18 cellular contexts compared by ENCODE assay signal in the genomic region with DNA sequence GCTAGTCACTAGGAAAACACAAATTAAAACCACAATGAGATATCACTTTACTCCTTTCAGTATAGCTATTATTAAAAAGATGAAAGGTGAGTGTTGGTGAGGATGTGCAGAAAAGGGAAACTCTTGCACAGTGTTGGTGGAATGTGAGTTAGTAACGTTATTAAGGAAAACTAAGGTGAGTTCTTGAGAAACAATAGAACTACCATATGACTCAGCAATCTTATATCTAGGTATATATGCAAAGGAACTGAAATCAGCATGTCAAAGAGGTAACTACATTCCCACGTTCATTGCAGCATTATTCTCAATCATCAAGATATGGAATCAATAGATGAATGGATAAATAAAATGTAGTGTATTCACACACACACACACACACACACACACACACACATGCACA.
DNase-seq lines count a peak whose midpoint lies in the region; ATAC-seq, FAIRE-seq and TF ChIP-seq lines count a peak whose summit lies in the region.
"Had no signal": no experiment of that assay in that cellular context is flagged by ENCODE, and none has a peak within 500 bp of the region (broad histone marks: within the 10 kb centered on the region; RNA-seq: fewer than 3 reads in every experiment).

No MANE protein-coding gene starts in this region.

- no peak for ATAC-seq in A549
- ATAC-seq in IMR-90 (ENCODE audit: low read depth) = no peak
- ATAC-seq: Panc1 had no signal

- in situ Hi-C loops in IMR-90 (cut with MboI; ENCODE audit: low sequenced_read_pairs) = loop anchor here (25.0 kb wide), 1 partner anchor 1935 kb away; no protein-coding TSS in a partner anchor

- TF ChIP-seq EP300 in A549 (IDR thresholded peaks at IDR 0.05) (no peak), H1 (IDR thresholded peaks at IDR 0.05; ENCODE audit: borderline replicate concordance in 1 of 2, low read depth in 2 of 2, low read length in 2 of 2) (no peak)

- H4K20me1 ChIP-seq in IMR-90 (ENCODE audit: insufficient read depth, low read length) (no peaks in the 10 kb centered on the region), H1 (replicated peaks in 1 of 2; ENCODE audit: control insufficient read depth in 1 of 2, insufficient read depth in 2 of 2, low read length in 2 of 2) (no peaks in the 10 kb centered on the region), osteoblast (ENCODE audit: insufficient read depth, low read length) (no peaks in the 10 kb centered on the region)

- H2BK15ac ChIP-seq in IMR-90 (ENCODE audit: low read depth, low read length) = no peak overlapping the region
- H2BK15ac ChIP-seq in H1 (ENCODE audit: low read length) = no peak overlapping the region

- H2BK20ac ChIP-seq in IMR-90 (ENCODE audit: low read depth, low read length) (no peak overlapping the region), H1 (ENCODE audit: low read length) (no peak overlapping the region)

- no peak overlapping the region for H2BK5ac ChIP-seq in IMR-90 (ENCODE audit: low read depth, low read length, poor library complexity, severe bottlenecking)
- no peak overlapping the region for H2BK5ac ChIP-seq in H1 (ENCODE audit: low read depth, low read length)

- TF ChIP-seq CTCF in A549 (IDR thresholded peaks at IDR 0.05) = no peak
- TF ChIP-seq CTCF in IMR-90 (conservative IDR thresholded peaks at IDR 0.05; ENCODE audit: low read depth, low read length) = no peak
- no peak for TF ChIP-seq CTCF in H1 (IDR thresholded peaks at IDR 0.05; ENCODE audit: control extremely low read depth in 1 of 3, insufficient read depth in 1 of 3, low read depth in 1 of 3, low read length in 3 of 3)
- no peak for TF ChIP-seq CTCF in osteoblast (IDR thresholded peaks at IDR 0.05; ENCODE audit: extremely low read depth, low read depth, low read length)

- H3K9me3 ChIP-seq in A549 (peaks cover 5% of the 10 kb centered on the region), IMR-90 (ENCODE audit: control insufficient read depth, insufficient read depth, low read length) (no peaks in the 10 kb centered on the region), H1 (ENCODE audit: insufficient read depth in 2 of 2, low read depth in 1 of 2, low read length in 1 of 2) (no peaks in the 10 kb centered on the region; a peak in 1 of 4 replicates), osteoblast (ENCODE audit: low read depth, low read length) (no peaks in the 10 kb centered on the region)

- H2AK9ac ChIP-seq in IMR-90 (replicated peaks; ENCODE audit: low read depth, low read length, poor library complexity) = no peak overlapping the region

- H3K4ac ChIP-seq in IMR-90 (ENCODE audit: low read depth, low read length) (no peak overlapping the region), H1 (replicated peaks; ENCODE audit: insufficient read length, low read depth, low read length) (no peak overlapping the region)

- no peaks in the 10 kb centered on the region for H3K9me1 ChIP-seq in IMR-90 (ENCODE audit: insufficient read depth, low read length)

- H3K36me3 ChIP-seq in IMR-90 (ENCODE audit: control insufficient read depth, insufficient read depth, low read length) (no peaks in the 10 kb centered on the region), H1 (ENCODE audit: control insufficient read depth in 2 of 4, insufficient read depth in 4 of 4, low read length in 3 of 4) (no peaks in the 10 kb centered on the region), osteoblast (ENCODE audit: insufficient read depth, low read length) (no peaks in the 10 kb centered on the region)
- H3K36me3 ChIP-seq: SJCRH30 had no signal

- H3K79me1 ChIP-seq in IMR-90 (ENCODE audit: low read depth in 1 of 2, low read length in 2 of 2) (no peaks in the 10 kb centered on the region), H1 (ENCODE audit: low read depth, low read length) (no peaks in the 10 kb centered on the region)

- H3K14ac ChIP-seq in IMR-90 (replicated peaks; ENCODE audit: low read depth, low read length) (no peak overlapping the region), H1 (ENCODE audit: insufficient read length) (no peak overlapping the region)

- H2AFZ ChIP-seq in IMR-90 (replicated peaks; ENCODE audit: low read length, poor library complexity) = no peak overlapping the region
- H2AFZ ChIP-seq in H1 (ENCODE audit: low read length) = no peak overlapping the region
- no peak overlapping the region for H2AFZ ChIP-seq in osteoblast (ENCODE audit: low read length)

- WGBS in A549 (ENCODE audit: missing lambda C conversion rate) = 0% methylated on average over 2 of the region's 2 CpGs
- no CpG with 5 or more reads among the region's 2 CpGs for WGBS in IMR-90 (ENCODE audit: extremely low coverage in 2 of 2, insufficient read length in 1 of 2), 2 experiments
- 54% methylated on average over 2 of the region's 2 CpGs; no CpG with 5 or more reads in 1 of the 2 experiments for WGBS in H1 (ENCODE audit: extremely low coverage in 1 of 2, insufficient coverage in 1 of 2, insufficient read length in 1 of 2, insufficient replicate concordance in 2 of 2, low coverage in 1 of 2, low lambda C conversion rate in 2 of 2, missing lambda C conversion rate in 1 of 2), 2 experiments

- H4K5ac ChIP-seq in IMR-90 (ENCODE audit: low read depth, low read length) (no peak overlapping the region), H1 (ENCODE audit: insufficient read length, low read depth, low read length) (no peak overlapping the region)

- H3K23ac ChIP-seq in IMR-90 (ENCODE audit: low read depth, low read length) (no peak overlapping the region), H1 (ENCODE audit: insufficient read length) (no peak overlapping the region)

- H3K18ac ChIP-seq in IMR-90 (ENCODE audit: low read depth, low read length) (no peak overlapping the region), H1 (ENCODE audit: extremely low read depth, low read length) (no peak overlapping the region)

- H4K91ac ChIP-seq in IMR-90 (ENCODE audit: insufficient read depth, low read depth, low read length) (no peak overlapping the region), H1 (replicated peaks; ENCODE audit: insufficient read length, low read length) (peak overlapping the region; percentile 15)

- H3K79me2 ChIP-seq in H1 (ENCODE audit: control insufficient read depth in 1 of 2, insufficient read depth in 2 of 2, low read length in 2 of 2) = no peaks in the 10 kb centered on the region
- no peaks in the 10 kb centered on the region for H3K79me2 ChIP-seq in osteoblast (ENCODE audit: insufficient read depth, low read length)

- CTCF ChIA-PET in A549 (lab: Yijun Ruan, JAX) (no interaction called here), IMR-90 (lab: Yijun Ruan, JAX) (interaction anchor here (1.0 kb wide), 1 partner anchor 9 kb away, joined by 5 read pairs; no protein-coding TSS in a partner anchor), H1 (lab: Charles Lee; ENCODE audit: partially characterized antibody) (no interaction called here)

- intact Hi-C loops in IMR-90 (cut with micrococcal nuclease) = no loop called here

- H2BK12ac ChIP-seq in H1 (ENCODE audit: low read depth, low read length) = no peak overlapping the region

- no peak overlapping the region for H3K4me2 ChIP-seq in A549
- H3K4me2 ChIP-seq in IMR-90 (ENCODE audit: low read depth, low read length) = no peak overlapping the region
- H3K4me2 ChIP-seq in H1 (ENCODE audit: insufficient read depth in 1 of 2, low read depth in 2 of 2, low read length in 2 of 2) = no peak overlapping the region
- no peak overlapping the region for H3K4me2 ChIP-seq in osteoblast (ENCODE audit: insufficient read depth, low read length)
- H3K4me2 ChIP-seq: KMS-11 had no signal

- H4K8ac ChIP-seq in IMR-90 (ENCODE audit: low read depth in 2 of 2, low read length in 2 of 2) (no peak overlapping the region), H1 (ENCODE audit: extremely low read depth, insufficient read depth, low read length) (no peak overlapping the region)

- H3K56ac ChIP-seq in IMR-90 (ENCODE audit: extremely low read depth, insufficient read depth, low read length) (no peak overlapping the region), H1 (replicated peaks; ENCODE audit: insufficient read length, low read depth, low read length) (no peak overlapping the region)

- no peak for FAIRE-seq in A549 (lab: Jason Lieb, UNC)
- FAIRE-seq in H1 (lab: Jason Lieb, UNC) = peak; percentile 13
- FAIRE-seq: H54 had no signal

- no peak overlapping the region for H3K4me3 ChIP-seq in A549
- H3K4me3 ChIP-seq in IMR-90 (ENCODE audit: insufficient read depth, low read depth, low read length) = no peak overlapping the region
- no peak overlapping the region for H3K4me3 ChIP-seq in H1 (ENCODE audit: extremely low read depth in 1 of 4, insufficient read depth in 2 of 4, low read depth in 3 of 4, low read length in 4 of 4)
- H3K4me3 ChIP-seq in osteoblast (ENCODE audit: insufficient read depth, low read length) = no peak overlapping the region
- H3K4me3 ChIP-seq: SJCRH30 had no signal

- H3K23me2 ChIP-seq in H1 (ENCODE audit: low read depth, low read length) = no peaks in the 10 kb centered on the region

- TF ChIP-seq RAD21 in A549 (conservative IDR thresholded peaks at IDR 0.05 in 1 of 2, IDR thresholded peaks at IDR 0.05 in 1 of 2) (no peak), IMR-90 (IDR thresholded peaks at IDR 0.05; ENCODE audit: low read length) (no peak), H1 (IDR thresholded peaks at IDR 0.05 in 1 of 2, conservative IDR thresholded peaks at IDR 0.05 in 1 of 2; ENCODE audit: low read depth in 2 of 2, low read length in 2 of 2) (no peak)

- no peak overlapping the region for H3K27ac ChIP-seq in A549
- H3K27ac ChIP-seq in IMR-90 (ENCODE audit: insufficient read depth, low read length) = no peak overlapping the region
- H3K27ac ChIP-seq in H1 (ENCODE audit: low read depth, low read length) = no peak overlapping the region
- no peak overlapping the region for H3K27ac ChIP-seq in osteoblast (ENCODE audit: low read depth, low read length)
- H3K27ac ChIP-seq: KMS-11, SJCRH30 had no signal

- no peaks in the 10 kb centered on the region for H3K4me1 ChIP-seq in A549
- H3K4me1 ChIP-seq in IMR-90 (ENCODE audit: control insufficient read depth, insufficient read depth, low read length) = no peaks in the 10 kb centered on the region
- H3K4me1 ChIP-seq in H1 (replicated peaks in 1 of 4; ENCODE audit: control insufficient read depth in 3 of 4, insufficient read depth in 4 of 4, low read length in 3 of 4) = peaks cover 0 to 6% (median 3%) of the 10 kb centered on the region in 4 experiments; a peak in 3 of 7 replicates
- no peaks in the 10 kb centered on the region for H3K4me1 ChIP-seq in osteoblast (ENCODE audit: insufficient read depth, low read length)
- H3K4me1 ChIP-seq: SJCRH30 had no signal

- POLR2A ChIA-PET in A549 (lab: Yijun Ruan, JAX) = no interaction called here
- POLR2A ChIA-PET in IMR-90 (lab: Charles Lee; ENCODE audit: unreplicated experiment) = no interaction called here
- POLR2A ChIA-PET in H1 (lab: Charles Lee; ENCODE audit: partially characterized antibody) = no interaction called here

- no peak overlapping the region for H2AK5ac ChIP-seq in IMR-90 (ENCODE audit: low read depth, low read length)
- H2AK5ac ChIP-seq in H1 (ENCODE audit: low read depth, low read length) = no peak overlapping the region

- no TSS peak for BruUV-seq in IMR-90 (replicated peaks; lab: Mats Ljungman, UMichigan)

- DNase-seq in A549 (ENCODE audit: low read depth in 1 of 2, low spot score in 1 of 2) (no peak), IMR-90 (no peak), H1 (ENCODE audit: low read depth in 1 of 2, low spot score in 2 of 2) (no peak), osteoblast (ENCODE audit: insufficient read length, low spot score, missing footprints) (peak; percentile 29), DMS 273 treated with DMSO at 0.1 percent for 48 hours (lab: John Stamatoyannopoulos, UW) (no peak), germinal center (ENCODE audit: low spot score) (no peak), NCI-H2171 treated with DMSO at 0.1 percent for 48 hours (lab: John Stamatoyannopoulos, UW) (no peak)
- DNase-seq: EL, GF-D8, NCI-H1092 treated with DMSO at 0.1 percent for 48 hours, NCI-H1436 treated with DMSO at 0.1 percent for 48 hours, NCI-H1930, NCI-H2227 treated with DMSO at 0.1 percent for 48 hours, NCI-H510A, SJCRH30 had no signal

- H2BK120ac ChIP-seq in IMR-90 (ENCODE audit: low read depth, low read length) = no peak overlapping the region
- H2BK120ac ChIP-seq in H1 (replicated peaks; ENCODE audit: low read depth, low read length) = no peak overlapping the region

- H3K9ac ChIP-seq in IMR-90 (ENCODE audit: low read depth, low read length) (no peak overlapping the region), H1 (replicated peaks in 1 of 4; ENCODE audit: extremely low read depth in 1 of 4, low read depth in 3 of 4, low read length in 3 of 4) (no peak overlapping the region)
- H3K9ac ChIP-seq: KMS-11 had no signal

- H3K27me3 ChIP-seq in IMR-90 (ENCODE audit: control insufficient read depth, insufficient read depth, low read length) (no peaks in the 10 kb centered on the region), H1 (replicated peaks in 1 of 4; ENCODE audit: control insufficient read depth in 3 of 4, extremely low read depth in 1 of 4, insufficient read depth in 3 of 4, low read length in 3 of 4) (no peaks in the 10 kb centered on the region), osteoblast (ENCODE audit: insufficient read depth, low read length) (no peaks in the 10 kb centered on the region)
- H3K27me3 ChIP-seq: SJCRH30 had no signal

- TF ChIP-seq POLR2A in A549 (IDR thresholded peaks at IDR 0.05; ENCODE audit: low read length) = no peak
- TF ChIP-seq POLR2A in IMR-90 (IDR thresholded peaks at IDR 0.05; ENCODE audit: low read depth, low read length) = no peak
- TF ChIP-seq POLR2A in H1 (IDR thresholded peaks at IDR 0.05; ENCODE audit: control extremely low read depth in 1 of 2, low read depth in 2 of 2, low read length in 2 of 2) = no peak

- dilution Hi-C loops in IMR-90 (cut with HindIII; ENCODE audit: low sequenced_read_pairs, unreplicated experiment) = no loop called here
